Comparison of ENCODE assay signal across 11 cellular contexts in the genomic region with DNA sequence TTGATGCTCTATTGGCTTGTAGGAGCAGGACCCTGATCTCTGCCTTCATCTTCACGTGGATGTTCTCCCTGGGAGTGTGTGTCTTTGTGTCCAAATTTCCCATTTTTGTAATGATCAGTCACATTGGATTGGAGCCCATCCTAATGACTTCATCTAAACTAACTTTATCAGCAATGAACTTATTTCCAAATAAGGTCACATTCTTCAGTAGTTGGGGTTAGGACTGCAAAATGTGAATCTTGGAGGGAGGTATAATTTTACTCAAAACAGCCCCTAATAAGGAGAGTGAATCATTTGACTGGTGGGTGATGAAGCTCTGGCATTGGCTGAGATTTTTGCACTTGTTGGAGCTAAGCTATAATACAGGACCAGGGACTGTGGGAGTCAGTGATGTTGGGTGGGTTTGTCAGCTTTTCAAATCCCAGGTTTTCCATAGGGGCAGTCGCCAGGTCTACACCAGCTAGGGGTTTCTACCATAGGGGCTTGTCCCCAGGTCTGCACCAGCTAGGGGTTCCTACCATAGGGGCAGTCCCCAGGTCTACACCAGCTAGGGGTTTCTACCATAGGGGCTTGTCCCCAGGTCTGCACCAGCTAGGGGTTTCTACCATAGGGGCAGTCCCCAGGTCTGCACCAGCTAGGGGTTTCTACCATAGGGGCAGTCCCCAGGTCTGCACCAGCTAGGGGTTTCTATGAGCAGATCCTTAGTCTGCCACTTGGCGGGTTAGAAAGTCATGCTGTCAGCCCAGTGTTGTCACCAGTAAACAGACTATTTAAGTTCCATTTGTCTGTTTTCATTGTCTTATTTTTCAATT.
DNase-seq lines count a peak whose midpoint lies in the region; ATAC-seq and TF ChIP-seq lines count a peak whose summit lies in the region.
"Had no signal": no experiment of that assay in that cellular context is flagged by ENCODE, and none has a peak within 500 bp of the region (broad histone marks: within the 10 kb centered on the region; RNA-seq: fewer than 3 reads in every experiment).

No MANE protein-coding gene starts in this region.

- no peaks in the 10 kb centered on the region for H3K27me3 ChIP-seq in body of pancreas

- peak; percentile 17 to 63 for DNase-seq in stimulated activated CD4-positive, alpha-beta T cell treated with anti-CD3 and anti-CD28 coated beads, Interleukin-2, amount 100 ng/mL, for 24 hours
- DNase-seq in Calu3 (no peak), amygdala (lab: John Stamatoyannopoulos, UW) (no peak), body of pancreas (no peak)
- DNase-seq: erythroblast, NCI-H226 had no signal

- H3K4me1 Mint-ChIP-seq in Calu3 (ENCODE audit: low read depth, unreplicated experiment) = no peaks in the 10 kb centered on the region

- ATAC-seq in GM18907 (IDR thresholded peaks at IDR 0.05; ENCODE audit: unreplicated experiment) (peak; percentile 85), GM21576 (IDR thresholded peaks at IDR 0.05; ENCODE audit: unreplicated experiment) (peak; percentile 66), HG03432 (IDR thresholded peaks at IDR 0.05; ENCODE audit: unreplicated experiment) (peak; percentile 63), body of pancreas (no peak)
- ATAC-seq: Right ventricle myocardium inferior had no signal

- no peak overlapping the region for H3K27ac Mint-ChIP-seq in Calu3 (ENCODE audit: unreplicated experiment)

- CTCF ChIA-PET in Calu3 (lab: Charles Lee) = no interaction called here

- no peaks in the 10 kb centered on the region for H3K9me3 Mint-ChIP-seq in Calu3 (ENCODE audit: low read depth, unreplicated experiment)

- no peaks in the 10 kb centered on the region for H3K4me1 ChIP-seq in body of pancreas

- H3K36me3 Mint-ChIP-seq in Calu3 (ENCODE audit: insufficient read depth, unreplicated experiment) = no peaks in the 10 kb centered on the region

- no peaks in the 10 kb centered on the region for H3K9me3 ChIP-seq in body of pancreas

- no TSS peak for BruUV-seq in Calu3 (replicated peaks; lab: Mats Ljungman, UMichigan)

- intact Hi-C loops in Calu3 (cut with micrococcal nuclease; ENCODE audit: unreplicated experiment) (no loop called here), body of pancreas (cut with DNase I) (no loop called here)

- H3K4me3 ChIP-seq in body of pancreas = no peak overlapping the region

- no peak overlapping the region for H3K4me3 Mint-ChIP-seq in Calu3 (ENCODE audit: low read depth, unreplicated experiment)

- 57 to 78% methylated on average over 3 of the region's 3 CpGs for WGBS in body of pancreas, 2 donors

- TF ChIP-seq POLR2A in body of pancreas (IDR thresholded peaks at IDR 0.05) = no peak

- TF ChIP-seq CTCF in Calu3 (IDR thresholded peaks at IDR 0.05; ENCODE audit: unreplicated experiment) (no peak), body of pancreas (IDR thresholded peaks at IDR 0.05) (no peak)

- H3K27me3 Mint-ChIP-seq in Calu3 (ENCODE audit: unreplicated experiment) = no peaks in the 10 kb centered on the region

- H3K36me3 ChIP-seq in body of pancreas (replicated peaks in 1 of 2; ENCODE audit: insufficient read depth in 1 of 2, low read depth in 2 of 2) = no peaks in the 10 kb centered on the region

- H3K27ac ChIP-seq in body of pancreas = no peak overlapping the region
- H3K27ac ChIP-seq: KMS-11 had no signal

Comparison
In these comparisons a context has a peak if more than half of its experiments do, and no peak if none do; other contexts are left out.
1. DNase-seq: peak in stimulated activated CD4-positive, alpha-beta T cell treated with anti-CD3 and anti-CD28 coated beads, Interleukin-2, amount 100 ng/mL, for 24 hours (2 of 2); none in Calu3 (single experiment), amygdala (0 of 56) and body of pancreas (0 of 4).